In genomic region chr11:85810871-85811611, GRCh38 we compare ENCODE assay signal across 8 cellular contexts. TPM values are rescaled to one million over a fixed set of nuclear protein-coding genes. Genes with fewer than 3 reads are reported as not detected.
A peak's percentile ranks its signal among the peaks of the same experiment; 100 is the strongest.
DNase-seq lines count a peak whose midpoint lies in the region; ATAC-seq and TF ChIP-seq lines count a peak whose summit lies in the region.

A gene with protein sequence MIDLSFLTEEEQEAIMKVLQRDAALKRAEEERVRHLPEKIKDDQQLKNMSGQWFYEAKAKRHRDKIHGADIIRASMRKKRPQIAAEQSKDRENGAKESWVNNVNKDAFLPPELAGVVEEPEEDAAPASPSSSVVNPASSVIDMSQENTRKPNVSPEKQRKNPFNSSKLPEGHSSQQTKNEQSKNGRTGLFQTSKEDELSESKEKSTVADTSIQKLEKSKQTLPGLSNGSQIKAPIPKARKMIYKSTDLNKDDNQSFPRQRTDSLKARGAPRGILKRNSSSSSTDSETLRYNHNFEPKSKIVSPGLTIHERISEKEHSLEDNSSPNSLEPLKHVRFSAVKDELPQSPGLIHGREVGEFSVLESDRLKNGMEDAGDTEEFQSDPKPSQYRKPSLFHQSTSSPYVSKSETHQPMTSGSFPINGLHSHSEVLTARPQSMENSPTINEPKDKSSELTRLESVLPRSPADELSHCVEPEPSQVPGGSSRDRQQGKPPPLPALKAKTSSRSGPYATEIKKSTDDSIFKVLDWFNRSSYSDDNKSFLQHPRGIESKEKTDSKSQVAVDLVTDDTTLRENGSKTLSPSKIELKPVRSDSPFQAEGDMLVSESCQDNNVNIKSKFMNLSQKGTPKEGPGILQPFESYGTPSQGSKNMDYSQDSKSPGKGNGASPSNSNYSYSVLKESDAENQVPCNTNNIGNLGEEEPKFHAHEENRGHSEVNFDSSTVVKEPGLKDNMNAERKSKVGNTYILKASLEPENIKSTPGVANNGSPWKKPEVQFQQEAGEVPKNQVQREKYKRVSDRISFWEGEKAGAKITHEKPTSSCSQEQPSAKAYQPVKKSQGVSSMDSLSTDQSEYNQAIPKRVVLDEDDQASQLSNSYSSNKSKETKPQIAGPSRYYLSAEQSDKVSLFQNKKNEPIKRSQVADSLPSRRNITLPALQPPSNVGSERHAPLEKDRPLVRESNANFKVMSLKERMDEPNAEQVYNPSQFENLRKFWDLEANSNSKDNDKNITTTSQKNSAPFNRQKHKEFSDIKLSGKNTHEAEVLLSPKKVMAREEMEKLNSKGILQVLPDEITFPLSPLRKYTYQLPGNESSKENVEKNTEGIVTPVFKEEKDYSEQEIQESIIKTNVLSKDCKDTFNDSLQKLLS (N-terminal part only) (minus strand): TSS chr11:85811141. CDS start chr11:85757725, 53,416 bp downstream.

- H3K9me3 ChIP-seq in Caco-2: no peaks in the 10 kb centered on the region
- H3K9me3 ChIP-seq in SJSA1 (replicated peaks): no peaks in the 10 kb centered on the region

- H3K4me3 ChIP-seq in Caco-2 (ENCODE audit: low read depth, low read length) (peak within 1 kb of the TSS; percentile 91), SJSA1 (peak within 1 kb of the TSS; percentile 48)

- H3K4me1 ChIP-seq in Caco-2 (peaks cover 29% of the 10 kb centered on the region), SJSA1 (replicated peaks) (peaks cover 13% of the 10 kb centered on the region)

- H3K36me3 ChIP-seq in Caco-2 (ENCODE audit: control insufficient read depth, insufficient read depth, low read length) (no peaks in the 10 kb centered on the region), SJSA1 (no peaks in the 10 kb centered on the region)

- peaks cover 51% of the 10 kb centered on the region for H3K4me1 Mint-ChIP-seq in Caco-2 (ENCODE audit: low read depth, unreplicated experiment)
- H3K4me1 Mint-ChIP-seq in activated naive CD4-positive, alpha-beta T cell treated with anti-CD3 and anti-CD28 coated beads for 36 hours (ENCODE audit: low read depth): peaks cover 33% of the 10 kb centered on the region

- H3K36me3 Mint-ChIP-seq in Caco-2 (ENCODE audit: insufficient read depth, unreplicated experiment): no peaks in the 10 kb centered on the region
- no peaks in the 10 kb centered on the region for H3K36me3 Mint-ChIP-seq in activated naive CD4-positive, alpha-beta T cell treated with anti-CD3 and anti-CD28 coated beads for 36 hours (ENCODE audit: low read depth)

- H3K4me3 Mint-ChIP-seq in Caco-2 (ENCODE audit: unreplicated experiment): peak within 1 kb of the TSS; percentile 80
- peak within 1 kb of the TSS; percentile 81 for H3K4me3 Mint-ChIP-seq in activated naive CD4-positive, alpha-beta T cell treated with anti-CD3 and anti-CD28 coated beads for 36 hours

- H3K9me3 Mint-ChIP-seq in Caco-2 (ENCODE audit: unreplicated experiment): no peaks in the 10 kb centered on the region
- no peaks in the 10 kb centered on the region for H3K9me3 Mint-ChIP-seq in activated naive CD4-positive, alpha-beta T cell treated with anti-CD3 and anti-CD28 coated beads for 36 hours

- ATAC-seq in GM19468 (IDR thresholded peaks at IDR 0.05; ENCODE audit: extremely low read depth, unreplicated experiment): peak; percentile 64

- H3K27ac ChIP-seq in SJSA1 (no peak within 1 kb of the TSS), substantia nigra (ENCODE audit: low read depth, low read length, poor library complexity, severe bottlenecking) (peak within 1 kb of the TSS; percentile 79)

- H3K27me3 Mint-ChIP-seq in Caco-2 (ENCODE audit: insufficient read depth, unreplicated experiment): no peaks in the 10 kb centered on the region
- no peaks in the 10 kb centered on the region for H3K27me3 Mint-ChIP-seq in activated naive CD4-positive, alpha-beta T cell treated with anti-CD3 and anti-CD28 coated beads for 36 hours (ENCODE audit: low read depth)

- H3K27ac Mint-ChIP-seq in Caco-2 (ENCODE audit: unreplicated experiment): peak within 1 kb of the TSS; percentile 44
- H3K27ac Mint-ChIP-seq in activated naive CD4-positive, alpha-beta T cell treated with anti-CD3 and anti-CD28 coated beads for 36 hours: no peak within 1 kb of the TSS

- intact Hi-C loops in Caco-2 (cut with micrococcal nuclease; ENCODE audit: unreplicated experiment): loop anchor here (1.0 to 5.0 kb wide), 8 partner anchors 15 to 214 kb away; partner anchors contain the start of gene CCDC83
- intact Hi-C loops in activated naive CD4-positive, alpha-beta T cell treated with anti-CD3 and anti-CD28 coated beads for 36 hours (cut with micrococcal nuclease): loop anchor here (1.0 to 2.0 kb wide), 5 partner anchors 12 to 146 kb away; partner anchors contain the start of genes CCDC83 and CREBZF

- CTCF ChIA-PET in Caco-2 (lab: Charles Lee): interaction anchor here (2.4 to 3.4 kb wide), 2 partner anchors 16 to 44 kb away, joined by 11 to 46 read pairs; partner anchors contain the start of gene CCDC83
- CTCF ChIA-PET in activated naive CD4-positive, alpha-beta T cell treated with anti-CD3 and anti-CD28 coated beads for 36 hours (lab: Charles Lee): interaction anchor here (0.9 to 1.8 kb wide), 3 partner anchors 14 to 162 kb away, joined by 3 to 6 read pairs (median 4); partner anchors contain the start of gene TMEM126A

- DNase-seq in Caco-2 (peak; percentile 84 to 93), HPDE6-E6E7 (ENCODE audit: extremely low spot score) (peak; percentile 60), SJSA1 (ENCODE audit: low read depth in 1 of 2, low spot score in 2 of 2) (peak; percentile 28 to 47), glomerular visceral epithelial cell (ENCODE audit: extremely low spot score) (peak; percentile 59), nucleus accumbens (lab: John Stamatoyannopoulos, UW) (peak in 52 of 56 donors; percentile 10 to 87 (median 61)), substantia nigra (lab: John Stamatoyannopoulos, UW) (peak in 48 of 49 donors; percentile 14 to 88 (median 67))
- DNase-seq in activated naive CD4-positive, alpha-beta T cell treated with anti-CD3 and anti-CD28 coated beads for 36 hours: peak; percentile 77

- H3K27me3 ChIP-seq in Caco-2 (replicated peaks; ENCODE audit: control insufficient read depth, insufficient read depth, low read length) (no peaks in the 10 kb centered on the region), SJSA1 (replicated peaks) (no peaks in the 10 kb centered on the region)

- TF ChIP-seq CTCF in Caco-2 (IDR thresholded peaks at IDR 0.05; ENCODE audit: insufficient read depth in 1 of 2, low read depth in 1 of 2, low read length in 1 of 2, severe bottlenecking in 1 of 2, unreplicated experiment in 1 of 2): peak in 1 of 2 experiments; percentile 33

- POLR2A ChIA-PET in Caco-2 (lab: Charles Lee): interaction anchor here (1.0 kb wide), 1 partner anchor 146 kb away, joined by 4 read pairs; the partner anchor contains the start of gene CREBZF

- BruUV-seq in Caco-2 (replicated peaks; lab: Mats Ljungman, UMichigan): no TSS peak

RNA-seq across cellular contexts. Expression of the gene that starts here (rescaled TPM):
- 110 and 156 TPM in 2 replicates for total RNA-seq in Caco-2 (2022)
- 4.9 and 11.4 TPM in 2 replicates for total RNA-seq in SJSA1 (2014; rRNA removed; shearing (Covaris generic))
- total RNA-seq in activated naive CD4-positive, alpha-beta T cell treated with anti-CD3 and anti-CD28 coated beads for 36 hours: 10 to 100 TPM; 13.8 to 13.9 TPM

Comparison
In these comparisons a context has a peak if more than half of its experiments do, and no peak if none do; other contexts are left out.
1. DNase-seq: peak in every context shown above with its lines; median percentile 88 in Caco-2; 77 in activated naive CD4-positive, alpha-beta T cell treated with anti-CD3 and anti-CD28 coated beads for 36 hours; 67 in substantia nigra; 61 in nucleus accumbens; 60 in HPDE6-E6E7; 59 in glomerular visceral epithelial cell; 38 in SJSA1.